1 cellular context compared by ENCODE assay signal in the genomic region with DNA sequence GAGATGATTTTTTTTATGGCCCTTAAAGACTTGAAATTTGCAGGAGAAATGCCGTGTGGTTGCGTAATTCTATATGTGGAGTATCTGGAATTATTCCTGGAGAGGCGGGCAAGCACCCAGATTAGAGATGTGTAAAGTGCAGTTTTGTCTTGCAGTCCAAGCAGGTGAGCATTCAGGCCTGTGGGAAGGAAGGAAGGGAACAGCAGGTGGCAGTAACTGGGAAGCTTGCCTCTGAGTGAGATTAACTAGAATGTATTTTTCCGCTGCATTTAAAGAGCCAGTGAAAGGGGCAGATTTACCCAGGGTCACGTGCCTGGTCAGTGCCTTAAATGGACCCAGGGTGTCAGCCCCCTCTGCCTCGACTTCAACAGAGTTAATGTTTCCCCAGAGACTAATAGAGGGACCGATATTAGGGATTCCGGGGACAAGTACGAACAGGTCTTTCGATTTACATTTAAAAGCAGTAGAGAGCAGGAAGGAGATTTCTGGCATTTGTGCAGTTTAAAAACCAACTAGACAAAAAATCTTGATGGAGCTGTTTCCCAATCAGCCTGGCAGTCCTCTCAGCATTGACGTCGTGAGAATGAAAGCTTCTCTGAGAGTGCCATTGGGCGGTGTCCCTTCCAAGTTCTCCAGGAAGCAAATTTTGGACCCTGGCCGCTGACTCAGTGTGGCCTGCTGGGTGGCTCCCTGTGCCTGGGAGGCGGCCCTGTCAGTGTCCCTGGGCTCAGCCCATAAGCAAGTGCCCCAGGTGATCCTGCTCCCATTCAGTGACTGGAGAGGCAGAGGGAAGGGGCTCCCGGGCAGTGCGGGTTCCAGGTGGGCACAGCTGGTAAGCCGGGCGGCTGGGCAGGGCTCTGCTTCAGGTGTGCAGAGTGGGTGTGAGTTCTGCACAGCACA.
TF ChIP-seq lines count a peak whose summit lies in the region.

No MANE protein-coding gene starts in this region.

TF ChIP-seq in HepG2, 621 proteins besides CTCF, POLR2A, EP300 and RAD21 (continued from another document and continues in another):
- TF ChIP-seq, protein P1, sequence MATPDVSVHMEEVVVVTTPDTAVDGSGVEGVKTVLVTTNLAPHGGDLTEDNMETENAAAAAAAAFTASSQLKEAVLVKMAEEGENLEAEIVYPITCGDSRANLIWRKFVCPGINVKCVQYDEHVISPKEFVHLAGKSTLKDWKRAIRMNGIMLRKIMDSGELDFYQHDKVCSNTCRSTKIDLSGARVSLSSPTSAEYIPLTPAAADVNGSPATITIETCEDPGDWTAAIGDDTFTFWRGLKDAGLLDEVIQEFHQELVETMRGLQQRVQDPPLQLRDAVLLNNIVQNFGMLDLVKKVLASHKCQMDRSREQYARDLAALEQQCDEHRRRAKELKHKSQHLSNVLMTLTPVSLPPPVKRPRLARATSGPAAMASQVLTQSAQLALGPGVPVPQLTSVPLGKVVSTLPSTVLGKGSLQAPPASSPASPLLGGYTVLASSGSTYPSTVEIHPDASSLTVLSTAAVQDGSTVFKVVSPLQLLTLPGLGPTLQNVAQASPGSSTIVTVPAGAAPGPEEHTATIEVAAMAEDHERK (CRISPR knock-in tag; IDR thresholded peaks at IDR 0.05; ENCODE audit: low read depth) = no peak
- TF ChIP-seq RFXANK (CRISPR knock-in tag; IDR thresholded peaks at IDR 0.05) = no peak
- peak; percentile 54 for TF ChIP-seq CEBPG (CRISPR knock-in tag; IDR thresholded peaks at IDR 0.05)
- TF ChIP-seq, protein P2, sequence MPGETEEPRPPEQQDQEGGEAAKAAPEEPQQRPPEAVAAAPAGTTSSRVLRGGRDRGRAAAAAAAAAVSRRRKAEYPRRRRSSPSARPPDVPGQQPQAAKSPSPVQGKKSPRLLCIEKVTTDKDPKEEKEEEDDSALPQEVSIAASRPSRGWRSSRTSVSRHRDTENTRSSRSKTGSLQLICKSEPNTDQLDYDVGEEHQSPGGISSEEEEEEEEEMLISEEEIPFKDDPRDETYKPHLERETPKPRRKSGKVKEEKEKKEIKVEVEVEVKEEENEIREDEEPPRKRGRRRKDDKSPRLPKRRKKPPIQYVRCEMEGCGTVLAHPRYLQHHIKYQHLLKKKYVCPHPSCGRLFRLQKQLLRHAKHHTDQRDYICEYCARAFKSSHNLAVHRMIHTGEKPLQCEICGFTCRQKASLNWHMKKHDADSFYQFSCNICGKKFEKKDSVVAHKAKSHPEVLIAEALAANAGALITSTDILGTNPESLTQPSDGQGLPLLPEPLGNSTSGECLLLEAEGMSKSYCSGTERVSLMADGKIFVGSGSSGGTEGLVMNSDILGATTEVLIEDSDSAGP (CRISPR knock-in tag; IDR thresholded peaks at IDR 0.05; ENCODE audit: borderline replicate concordance) = peak; percentile 69
- TF ChIP-seq, protein P3, sequence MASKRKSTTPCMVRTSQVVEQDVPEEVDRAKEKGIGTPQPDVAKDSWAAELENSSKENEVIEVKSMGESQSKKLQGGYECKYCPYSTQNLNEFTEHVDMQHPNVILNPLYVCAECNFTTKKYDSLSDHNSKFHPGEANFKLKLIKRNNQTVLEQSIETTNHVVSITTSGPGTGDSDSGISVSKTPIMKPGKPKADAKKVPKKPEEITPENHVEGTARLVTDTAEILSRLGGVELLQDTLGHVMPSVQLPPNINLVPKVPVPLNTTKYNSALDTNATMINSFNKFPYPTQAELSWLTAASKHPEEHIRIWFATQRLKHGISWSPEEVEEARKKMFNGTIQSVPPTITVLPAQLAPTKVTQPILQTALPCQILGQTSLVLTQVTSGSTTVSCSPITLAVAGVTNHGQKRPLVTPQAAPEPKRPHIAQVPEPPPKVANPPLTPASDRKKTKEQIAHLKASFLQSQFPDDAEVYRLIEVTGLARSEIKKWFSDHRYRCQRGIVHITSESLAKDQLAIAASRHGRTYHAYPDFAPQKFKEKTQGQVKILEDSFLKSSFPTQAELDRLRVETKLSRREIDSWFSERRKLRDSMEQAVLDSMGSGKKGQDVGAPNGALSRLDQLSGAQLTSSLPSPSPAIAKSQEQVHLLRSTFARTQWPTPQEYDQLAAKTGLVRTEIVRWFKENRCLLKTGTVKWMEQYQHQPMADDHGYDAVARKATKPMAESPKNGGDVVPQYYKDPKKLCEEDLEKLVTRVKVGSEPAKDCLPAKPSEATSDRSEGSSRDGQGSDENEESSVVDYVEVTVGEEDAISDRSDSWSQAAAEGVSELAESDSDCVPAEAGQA (IDR thresholded peaks at IDR 0.05; ENCODE audit: low read depth) = no peak
- TF ChIP-seq, protein P3 (CRISPR knock-in tag; IDR thresholded peaks at IDR 0.05; ENCODE audit: borderline replicate concordance) = no peak
- TF ChIP-seq, protein P4, sequence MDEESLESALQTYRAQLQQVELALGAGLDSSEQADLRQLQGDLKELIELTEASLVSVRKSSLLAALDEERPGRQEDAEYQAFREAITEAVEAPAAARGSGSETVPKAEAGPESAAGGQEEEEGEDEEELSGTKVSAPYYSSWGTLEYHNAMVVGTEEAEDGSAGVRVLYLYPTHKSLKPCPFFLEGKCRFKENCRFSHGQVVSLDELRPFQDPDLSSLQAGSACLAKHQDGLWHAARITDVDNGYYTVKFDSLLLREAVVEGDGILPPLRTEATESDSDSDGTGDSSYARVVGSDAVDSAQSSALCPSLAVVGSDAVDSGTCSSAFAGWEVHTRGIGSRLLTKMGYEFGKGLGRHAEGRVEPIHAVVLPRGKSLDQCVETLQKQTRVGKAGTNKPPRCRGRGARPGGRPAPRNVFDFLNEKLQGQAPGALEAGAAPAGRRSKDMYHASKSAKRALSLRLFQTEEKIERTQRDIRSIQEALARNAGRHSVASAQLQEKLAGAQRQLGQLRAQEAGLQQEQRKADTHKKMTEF (CRISPR knock-in tag; IDR thresholded peaks at IDR 0.05) = peak; percentile 49; the same call in 1 of the 2 replicates
- TF ChIP-seq NR2C2 (CRISPR knock-in tag; IDR thresholded peaks at IDR 0.05; ENCODE audit: borderline replicate concordance) = peak; percentile 33; the same call in 1 of the 2 replicates
- TF ChIP-seq, protein P5, sequence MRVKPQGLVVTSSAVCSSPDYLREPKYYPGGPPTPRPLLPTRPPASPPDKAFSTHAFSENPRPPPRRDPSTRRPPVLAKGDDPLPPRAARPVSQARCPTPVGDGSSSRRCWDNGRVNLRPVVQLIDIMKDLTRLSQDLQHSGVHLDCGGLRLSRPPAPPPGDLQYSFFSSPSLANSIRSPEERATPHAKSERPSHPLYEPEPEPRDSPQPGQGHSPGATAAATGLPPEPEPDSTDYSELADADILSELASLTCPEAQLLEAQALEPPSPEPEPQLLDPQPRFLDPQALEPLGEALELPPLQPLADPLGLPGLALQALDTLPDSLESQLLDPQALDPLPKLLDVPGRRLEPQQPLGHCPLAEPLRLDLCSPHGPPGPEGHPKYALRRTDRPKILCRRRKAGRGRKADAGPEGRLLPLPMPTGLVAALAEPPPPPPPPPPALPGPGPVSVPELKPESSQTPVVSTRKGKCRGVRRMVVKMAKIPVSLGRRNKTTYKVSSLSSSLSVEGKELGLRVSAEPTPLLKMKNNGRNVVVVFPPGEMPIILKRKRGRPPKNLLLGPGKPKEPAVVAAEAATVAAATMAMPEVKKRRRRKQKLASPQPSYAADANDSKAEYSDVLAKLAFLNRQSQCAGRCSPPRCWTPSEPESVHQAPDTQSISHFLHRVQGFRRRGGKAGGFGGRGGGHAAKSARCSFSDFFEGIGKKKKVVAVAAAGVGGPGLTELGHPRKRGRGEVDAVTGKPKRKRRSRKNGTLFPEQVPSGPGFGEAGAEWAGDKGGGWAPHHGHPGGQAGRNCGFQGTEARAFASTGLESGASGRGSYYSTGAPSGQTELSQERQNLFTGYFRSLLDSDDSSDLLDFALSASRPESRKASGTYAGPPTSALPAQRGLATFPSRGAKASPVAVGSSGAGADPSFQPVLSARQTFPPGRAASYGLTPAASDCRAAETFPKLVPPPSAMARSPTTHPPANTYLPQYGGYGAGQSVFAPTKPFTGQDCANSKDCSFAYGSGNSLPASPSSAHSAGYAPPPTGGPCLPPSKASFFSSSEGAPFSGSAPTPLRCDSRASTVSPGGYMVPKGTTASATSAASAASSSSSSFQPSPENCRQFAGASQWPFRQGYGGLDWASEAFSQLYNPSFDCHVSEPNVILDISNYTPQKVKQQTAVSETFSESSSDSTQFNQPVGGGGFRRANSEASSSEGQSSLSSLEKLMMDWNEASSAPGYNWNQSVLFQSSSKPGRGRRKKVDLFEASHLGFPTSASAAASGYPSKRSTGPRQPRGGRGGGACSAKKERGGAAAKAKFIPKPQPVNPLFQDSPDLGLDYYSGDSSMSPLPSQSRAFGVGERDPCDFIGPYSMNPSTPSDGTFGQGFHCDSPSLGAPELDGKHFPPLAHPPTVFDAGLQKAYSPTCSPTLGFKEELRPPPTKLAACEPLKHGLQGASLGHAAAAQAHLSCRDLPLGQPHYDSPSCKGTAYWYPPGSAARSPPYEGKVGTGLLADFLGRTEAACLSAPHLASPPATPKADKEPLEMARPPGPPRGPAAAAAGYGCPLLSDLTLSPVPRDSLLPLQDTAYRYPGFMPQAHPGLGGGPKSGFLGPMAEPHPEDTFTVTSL (CRISPR knock-in tag; IDR thresholded peaks at IDR 0.05; ENCODE audit: borderline replicate concordance) = 0 out of 2 replicates have a peak, but pooled peaks have one; percentile 37
- TF ChIP-seq, protein P6, sequence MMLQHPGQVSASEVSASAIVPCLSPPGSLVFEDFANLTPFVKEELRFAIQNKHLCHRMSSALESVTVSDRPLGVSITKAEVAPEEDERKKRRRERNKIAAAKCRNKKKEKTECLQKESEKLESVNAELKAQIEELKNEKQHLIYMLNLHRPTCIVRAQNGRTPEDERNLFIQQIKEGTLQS (CRISPR knock-in tag; IDR thresholded peaks at IDR 0.05) = peak; percentile 68; the same call in 1 of the 2 replicates
- TF ChIP-seq CREB1 (IDR thresholded peaks at IDR 0.05) = no peak
- TF ChIP-seq CREB1 (CRISPR knock-in tag; IDR thresholded peaks at IDR 0.05) = peak; percentile 37
- no peak; the same call in 1 of the 2 replicates for TF ChIP-seq MED1 (CRISPR knock-in tag; IDR thresholded peaks at IDR 0.05)
- peak; percentile 34; the same call in 1 of the 2 replicates for TF ChIP-seq KDM5A (IDR thresholded peaks at IDR 0.05; ENCODE audit: borderline replicate concordance, low read length)
- no peak for TF ChIP-seq HHEX (CRISPR knock-in tag; IDR thresholded peaks at IDR 0.05)
- TF ChIP-seq ZNF615 (CRISPR knock-in tag; IDR thresholded peaks at IDR 0.05; ENCODE audit: borderline replicate concordance) = no peak
- no peak for TF ChIP-seq ZNF772 (CRISPR knock-in tag; IDR thresholded peaks at IDR 0.05)
- no peak for TF ChIP-seq ZNF749 (CRISPR knock-in tag; IDR thresholded peaks at IDR 0.05; ENCODE audit: borderline replicate concordance)
- no peak for TF ChIP-seq ZBTB20 (CRISPR knock-in tag; IDR thresholded peaks at IDR 0.05; ENCODE audit: borderline replicate concordance, low read depth)
- TF ChIP-seq FOSL1 (CRISPR knock-in tag; IDR thresholded peaks at IDR 0.05; ENCODE audit: borderline replicate concordance) = peak; percentile 60; the same call in 1 of the 2 replicates
- TF ChIP-seq, protein P7, sequence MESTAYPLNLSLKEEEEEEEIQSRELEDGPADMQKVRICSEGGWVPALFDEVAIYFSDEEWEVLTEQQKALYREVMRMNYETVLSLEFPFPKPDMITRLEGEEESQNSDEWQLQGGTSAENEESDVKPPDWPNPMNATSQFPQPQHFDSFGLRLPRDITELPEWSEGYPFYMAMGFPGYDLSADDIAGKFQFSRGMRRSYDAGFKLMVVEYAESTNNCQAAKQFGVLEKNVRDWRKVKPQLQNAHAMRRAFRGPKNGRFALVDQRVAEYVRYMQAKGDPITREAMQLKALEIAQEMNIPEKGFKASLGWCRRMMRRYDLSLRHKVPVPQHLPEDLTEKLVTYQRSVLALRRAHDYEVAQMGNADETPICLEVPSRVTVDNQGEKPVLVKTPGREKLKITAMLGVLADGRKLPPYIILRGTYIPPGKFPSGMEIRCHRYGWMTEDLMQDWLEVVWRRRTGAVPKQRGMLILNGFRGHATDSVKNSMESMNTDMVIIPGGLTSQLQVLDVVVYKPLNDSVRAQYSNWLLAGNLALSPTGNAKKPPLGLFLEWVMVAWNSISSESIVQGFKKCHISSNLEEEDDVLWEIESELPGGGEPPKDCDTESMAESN (CRISPR knock-in tag; conservative IDR thresholded peaks at IDR 0.05) = peak; percentile 33; the same call in 1 of the 2 replicates
- TF ChIP-seq ZNF441 (CRISPR knock-in tag; IDR thresholded peaks at IDR 0.05; ENCODE audit: borderline replicate concordance) = no peak
- no peak for TF ChIP-seq ZFP82 (CRISPR knock-in tag; IDR thresholded peaks at IDR 0.05; ENCODE audit: borderline replicate concordance)
- TF ChIP-seq, protein P8, sequence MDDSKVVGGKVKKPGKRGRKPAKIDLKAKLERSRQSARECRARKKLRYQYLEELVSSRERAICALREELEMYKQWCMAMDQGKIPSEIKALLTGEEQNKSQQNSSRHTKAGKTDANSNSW (CRISPR knock-in tag; IDR thresholded peaks at IDR 0.05; ENCODE audit: borderline replicate concordance) = no peak
- no peak for TF ChIP-seq SMARCE1 (IDR thresholded peaks at IDR 0.05; ENCODE audit: borderline replicate concordance)
- no peak for TF ChIP-seq ZNF552 (CRISPR knock-in tag; IDR thresholded peaks at IDR 0.05; ENCODE audit: borderline replicate concordance)
- TF ChIP-seq, protein P9, sequence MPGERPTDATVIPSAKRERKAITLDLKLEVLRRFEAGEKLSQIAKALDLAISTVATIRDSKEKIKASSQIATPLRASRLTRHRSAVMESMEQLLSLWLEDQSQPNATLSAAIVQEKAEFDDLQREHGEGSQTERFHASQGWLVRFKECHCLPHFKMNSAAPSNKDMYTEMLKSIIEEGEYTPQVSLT (CRISPR knock-in tag; IDR thresholded peaks at IDR 0.05; ENCODE audit: borderline replicate concordance, low read depth) = no peak
- TF ChIP-seq ZNF501 (CRISPR knock-in tag; IDR thresholded peaks at IDR 0.05) = 0 out of 2 replicates have a peak, but pooled peaks have one; percentile 21
- TF ChIP-seq ZNF644 (CRISPR knock-in tag; IDR thresholded peaks at IDR 0.05; ENCODE audit: low read depth) = no peak
- TF ChIP-seq ZNF589 (CRISPR knock-in tag; conservative IDR thresholded peaks at IDR 0.05) = no peak
- no peak for TF ChIP-seq NONO (IDR thresholded peaks at IDR 0.05)
- TF ChIP-seq NONO (CRISPR knock-in tag; conservative IDR thresholded peaks at IDR 0.05) = no peak
- no peak for TF ChIP-seq ZBTB7A (CRISPR knock-in tag; IDR thresholded peaks at IDR 0.05)
- no peak for TF ChIP-seq ZNF788 (CRISPR knock-in tag; IDR thresholded peaks at IDR 0.05; ENCODE audit: borderline replicate concordance)
- TF ChIP-seq KMT2B (CRISPR knock-in tag; IDR thresholded peaks at IDR 0.05) = no peak; the same call in 1 of the 2 replicates
- TF ChIP-seq MED13 (CRISPR knock-in tag; IDR thresholded peaks at IDR 0.05) = peak; percentile 33; the same call in 1 of the 2 replicates
- no peak for TF ChIP-seq SOX13 (IDR thresholded peaks at IDR 0.05)
- no peak for TF ChIP-seq SOX13 (CRISPR knock-in tag; conservative IDR thresholded peaks at IDR 0.05 in 1 of 2, IDR thresholded peaks at IDR 0.05 in 1 of 2)
